11 cellular contexts compared by ENCODE assay signal in genomic region chr1:190436615-190437014, GRCh38. TPM values are rescaled to one million over a fixed set of nuclear protein-coding genes. Genes with fewer than 3 reads are reported as not detected.
DNase-seq lines count a peak whose midpoint lies in the region; ATAC-seq, FAIRE-seq and TF ChIP-seq lines count a peak whose summit lies in the region.
"Had no signal": no experiment of that assay in that cellular context is flagged by ENCODE, and none has a peak within 500 bp of the region (broad histone marks: within the 10 kb centered on the region; RNA-seq: fewer than 3 reads in every experiment).

No MANE protein-coding gene starts in this region.

- POLR2A ChIA-PET in RWPE1 (lab: Yijun Ruan, JAX; ENCODE audit: low non-redundant PET), result no interaction called here

- no peak overlapping the region for H3K27ac ChIP-seq in RWPE1
- H3K27ac ChIP-seq: neutrophil, thoracic aorta had no signal

- DNase-seq in DMS114 treated with DMSO at 0.1 percent for 48 hours (lab: John Stamatoyannopoulos, UW; ENCODE audit: unreplicated experiment), result peak; percentile 30
- peak; percentile 31 for DNase-seq in RWPE1 (ENCODE audit: low spot score)
- DNase-seq in frontal cortex (ENCODE audit: low spot score in 2 of 2), result no peak
- no peak for DNase-seq in GF-D8 (lab: John Stamatoyannopoulos, UW)
- no peak for DNase-seq in kidney glomerular epithelial cell (lab: John Stamatoyannopoulos, UW)
- no peak for DNase-seq in NCI-H1417 treated with DMSO at 0.1 percent for 48 hours (lab: John Stamatoyannopoulos, UW)
- DNase-seq: cerebellar nuclear complex had no signal

- ATAC-seq in HG03432 (IDR thresholded peaks at IDR 0.05; ENCODE audit: unreplicated experiment) (peak; percentile 69), GM21529 (IDR thresholded peaks at IDR 0.05; ENCODE audit: unreplicated experiment) (no peak)

- peak; percentile 44; the same call in 1 of the 2 replicates for TF ChIP-seq CTCF in RWPE1 (conservative IDR thresholded peaks at IDR 0.05; ENCODE audit: low read depth)

- CTCF ChIA-PET in RWPE1 (lab: Yijun Ruan, JAX), result interaction anchor here (0.7 to 1.3 kb wide), 3 partner anchors 400 to 1654 kb away, joined by 3 to 4 read pairs (median 3); no protein-coding TSS in a partner anchor

- peak; percentile 53 for FAIRE-seq in frontal cortex (lab: Jason Lieb, UNC)

RNA-seq across cellular contexts. Expression of gene BRINP3, which starts 41.0 kb away (rescaled TPM):
- total RNA-seq in frontal cortex, result 51.8 TPM

Comparison
In these comparisons a context has a peak if more than half of its experiments do, and no peak if none do; other contexts are left out.
1. DNase-seq: peak in DMS114 treated with DMSO at 0.1 percent for 48 hours (single experiment) and RWPE1 (single experiment); none in frontal cortex (0 of 2), GF-D8 (single experiment), kidney glomerular epithelial cell (single experiment) and NCI-H1417 treated with DMSO at 0.1 percent for 48 hours (single experiment).